ENCODE assay signal across 1 cellular context in the genomic region with DNA sequence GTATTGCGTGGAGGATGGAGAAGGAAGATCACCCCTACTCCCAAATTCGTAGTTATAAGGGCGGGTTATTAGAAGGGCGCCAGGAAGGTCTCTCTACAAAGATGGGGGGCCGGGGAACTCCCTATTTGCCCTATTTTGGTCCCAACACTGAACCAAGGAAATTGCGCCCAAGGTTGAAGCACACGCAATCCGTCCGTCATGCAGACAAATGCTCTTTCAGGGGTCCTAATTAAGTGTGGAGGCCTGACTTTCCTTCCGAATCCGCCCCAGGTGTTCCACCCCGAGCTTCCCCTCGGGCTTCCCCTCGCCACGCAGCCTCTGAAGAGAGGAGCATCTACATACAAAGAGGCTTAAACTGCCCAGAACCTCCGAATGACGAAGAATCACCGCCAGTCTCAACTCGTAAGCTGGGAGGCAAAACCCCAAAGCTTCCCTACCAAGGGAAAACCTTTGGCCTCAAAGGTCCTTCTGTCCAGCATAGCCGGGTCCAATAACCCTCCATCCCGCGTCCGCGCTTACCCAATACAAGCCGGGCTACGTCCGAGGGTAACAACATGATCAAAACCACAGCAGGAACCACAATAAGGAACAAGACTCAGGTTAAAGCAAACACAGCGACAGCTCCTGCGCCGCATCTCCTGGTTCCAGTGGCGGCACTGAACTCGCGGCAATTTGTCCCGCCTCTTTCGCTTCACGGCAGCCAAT.
A peak's percentile ranks its signal among the peaks of the same experiment; 100 is the strongest.
TF ChIP-seq lines count a peak whose summit lies in the region.

A gene (minus strand): TSS at position 658 of the 705 bp plus-strand sequence. CDS start 102 bp downstream, at position 556.

TF ChIP-seq in K562, 482 proteins besides CTCF, POLR2A, EP300 and RAD21 (continued from another document and continues in another):
- TF ChIP-seq, protein P1, sequence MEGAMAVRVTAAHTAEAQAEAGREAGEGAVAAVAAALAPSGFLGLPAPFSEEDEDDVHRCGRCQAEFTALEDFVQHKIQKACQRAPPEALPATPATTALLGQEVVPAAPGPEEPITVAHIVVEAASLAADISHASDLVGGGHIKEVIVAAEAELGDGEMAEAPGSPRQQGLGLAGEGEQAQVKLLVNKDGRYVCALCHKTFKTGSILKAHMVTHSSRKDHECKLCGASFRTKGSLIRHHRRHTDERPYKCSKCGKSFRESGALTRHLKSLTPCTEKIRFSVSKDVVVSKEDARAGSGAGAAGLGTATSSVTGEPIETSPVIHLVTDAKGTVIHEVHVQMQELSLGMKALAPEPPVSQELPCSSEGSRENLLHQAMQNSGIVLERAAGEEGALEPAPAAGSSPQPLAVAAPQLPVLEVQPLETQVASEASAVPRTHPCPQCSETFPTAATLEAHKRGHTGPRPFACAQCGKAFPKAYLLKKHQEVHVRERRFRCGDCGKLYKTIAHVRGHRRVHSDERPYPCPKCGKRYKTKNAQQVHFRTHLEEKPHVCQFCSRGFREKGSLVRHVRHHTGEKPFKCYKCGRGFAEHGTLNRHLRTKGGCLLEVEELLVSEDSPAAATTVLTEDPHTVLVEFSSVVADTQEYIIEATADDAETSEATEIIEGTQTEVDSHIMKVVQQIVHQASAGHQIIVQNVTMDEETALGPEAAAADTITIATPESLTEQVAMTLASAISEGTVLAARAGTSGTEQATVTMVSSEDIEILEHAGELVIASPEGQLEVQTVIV (CRISPR knock-in tag; IDR thresholded peaks at IDR 0.05; ENCODE audit: borderline replicate concordance) = no peak
- TF ChIP-seq, protein P2, sequence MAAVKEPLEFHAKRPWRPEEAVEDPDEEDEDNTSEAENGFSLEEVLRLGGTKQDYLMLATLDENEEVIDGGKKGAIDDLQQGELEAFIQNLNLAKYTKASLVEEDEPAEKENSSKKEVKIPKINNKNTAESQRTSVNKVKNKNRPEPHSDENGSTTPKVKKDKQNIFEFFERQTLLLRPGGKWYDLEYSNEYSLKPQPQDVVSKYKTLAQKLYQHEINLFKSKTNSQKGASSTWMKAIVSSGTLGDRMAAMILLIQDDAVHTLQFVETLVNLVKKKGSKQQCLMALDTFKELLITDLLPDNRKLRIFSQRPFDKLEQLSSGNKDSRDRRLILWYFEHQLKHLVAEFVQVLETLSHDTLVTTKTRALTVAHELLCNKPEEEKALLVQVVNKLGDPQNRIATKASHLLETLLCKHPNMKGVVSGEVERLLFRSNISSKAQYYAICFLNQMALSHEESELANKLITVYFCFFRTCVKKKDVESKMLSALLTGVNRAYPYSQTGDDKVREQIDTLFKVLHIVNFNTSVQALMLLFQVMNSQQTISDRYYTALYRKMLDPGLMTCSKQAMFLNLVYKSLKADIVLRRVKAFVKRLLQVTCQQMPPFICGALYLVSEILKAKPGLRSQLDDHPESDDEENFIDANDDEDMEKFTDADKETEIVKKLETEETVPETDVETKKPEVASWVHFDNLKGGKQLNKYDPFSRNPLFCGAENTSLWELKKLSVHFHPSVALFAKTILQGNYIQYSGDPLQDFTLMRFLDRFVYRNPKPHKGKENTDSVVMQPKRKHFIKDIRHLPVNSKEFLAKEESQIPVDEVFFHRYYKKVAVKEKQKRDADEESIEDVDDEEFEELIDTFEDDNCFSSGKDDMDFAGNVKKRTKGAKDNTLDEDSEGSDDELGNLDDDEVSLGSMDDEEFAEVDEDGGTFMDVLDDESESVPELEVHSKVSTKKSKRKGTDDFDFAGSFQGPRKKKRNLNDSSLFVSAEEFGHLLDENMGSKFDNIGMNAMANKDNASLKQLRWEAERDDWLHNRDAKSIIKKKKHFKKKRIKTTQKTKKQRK (IDR thresholded peaks at IDR 0.05; ENCODE audit: borderline replicate concordance, low read depth, low read length) = no peak
- no peak for TF ChIP-seq ZNF644 (tag; IDR thresholded peaks at IDR 0.05; ENCODE audit: low read depth)
- TF ChIP-seq CBX8 (IDR thresholded peaks at IDR 0.05; ENCODE audit: borderline replicate concordance, extremely low read depth, low read depth, low read length, poor library complexity, severe bottlenecking) = no peak
- no peak for TF ChIP-seq WHSC1 (IDR thresholded peaks at IDR 0.05; ENCODE audit: low read length)
- TF ChIP-seq HDGF (IDR thresholded peaks at IDR 0.05) = no peak
- TF ChIP-seq, protein P3, sequence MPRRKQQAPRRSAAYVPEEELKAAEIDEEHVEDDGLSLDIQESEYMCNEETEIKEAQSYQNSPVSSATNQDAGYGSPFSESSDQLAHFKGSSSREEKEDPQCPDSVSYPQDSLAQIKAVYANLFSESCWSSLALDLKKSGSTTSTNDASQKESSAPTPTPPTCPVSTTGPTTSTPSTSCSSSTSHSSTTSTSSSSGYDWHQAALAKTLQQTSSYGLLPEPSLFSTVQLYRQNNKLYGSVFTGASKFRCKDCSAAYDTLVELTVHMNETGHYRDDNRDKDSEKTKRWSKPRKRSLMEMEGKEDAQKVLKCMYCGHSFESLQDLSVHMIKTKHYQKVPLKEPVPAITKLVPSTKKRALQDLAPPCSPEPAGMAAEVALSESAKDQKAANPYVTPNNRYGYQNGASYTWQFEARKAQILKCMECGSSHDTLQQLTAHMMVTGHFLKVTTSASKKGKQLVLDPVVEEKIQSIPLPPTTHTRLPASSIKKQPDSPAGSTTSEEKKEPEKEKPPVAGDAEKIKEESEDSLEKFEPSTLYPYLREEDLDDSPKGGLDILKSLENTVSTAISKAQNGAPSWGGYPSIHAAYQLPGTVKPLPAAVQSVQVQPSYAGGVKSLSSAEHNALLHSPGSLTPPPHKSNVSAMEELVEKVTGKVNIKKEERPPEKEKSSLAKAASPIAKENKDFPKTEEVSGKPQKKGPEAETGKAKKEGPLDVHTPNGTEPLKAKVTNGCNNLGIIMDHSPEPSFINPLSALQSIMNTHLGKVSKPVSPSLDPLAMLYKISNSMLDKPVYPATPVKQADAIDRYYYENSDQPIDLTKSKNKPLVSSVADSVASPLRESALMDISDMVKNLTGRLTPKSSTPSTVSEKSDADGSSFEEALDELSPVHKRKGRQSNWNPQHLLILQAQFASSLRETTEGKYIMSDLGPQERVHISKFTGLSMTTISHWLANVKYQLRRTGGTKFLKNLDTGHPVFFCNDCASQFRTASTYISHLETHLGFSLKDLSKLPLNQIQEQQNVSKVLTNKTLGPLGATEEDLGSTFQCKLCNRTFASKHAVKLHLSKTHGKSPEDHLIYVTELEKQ (CRISPR knock-in tag; IDR thresholded peaks at IDR 0.05) = no peak
- no peak for TF ChIP-seq ZNF589 (CRISPR knock-in tag; IDR thresholded peaks at IDR 0.05; ENCODE audit: low read depth)
- peak; percentile 96 for TF ChIP-seq ZBTB1 (CRISPR knock-in tag; IDR thresholded peaks at IDR 0.05; ENCODE audit: borderline replicate concordance, low read depth)
- no peak for TF ChIP-seq STAT5B (CRISPR knock-in tag; IDR thresholded peaks at IDR 0.05)
- TF ChIP-seq FIP1L1 (IDR thresholded peaks at IDR 0.05; ENCODE audit: low read depth, low read length, poor library complexity, severe bottlenecking) = no peak
- no peak for TF ChIP-seq MEF2A (IDR thresholded peaks at IDR 0.05; ENCODE audit: control insufficient read depth, low read depth, low read length)
- TF ChIP-seq ZNF184 (CRISPR knock-in tag; IDR thresholded peaks at IDR 0.05) = no peak
- TF ChIP-seq, protein P4, sequence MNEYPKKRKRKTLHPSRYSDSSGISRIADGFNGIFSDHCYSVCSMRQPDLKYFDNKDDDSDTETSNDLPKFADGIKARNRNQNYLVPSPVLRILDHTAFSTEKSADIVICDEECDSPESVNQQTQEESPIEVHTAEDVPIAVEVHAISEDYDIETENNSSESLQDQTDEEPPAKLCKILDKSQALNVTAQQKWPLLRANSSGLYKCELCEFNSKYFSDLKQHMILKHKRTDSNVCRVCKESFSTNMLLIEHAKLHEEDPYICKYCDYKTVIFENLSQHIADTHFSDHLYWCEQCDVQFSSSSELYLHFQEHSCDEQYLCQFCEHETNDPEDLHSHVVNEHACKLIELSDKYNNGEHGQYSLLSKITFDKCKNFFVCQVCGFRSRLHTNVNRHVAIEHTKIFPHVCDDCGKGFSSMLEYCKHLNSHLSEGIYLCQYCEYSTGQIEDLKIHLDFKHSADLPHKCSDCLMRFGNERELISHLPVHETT (CRISPR knock-in tag; conservative IDR thresholded peaks at IDR 0.05 in 1 of 2, IDR thresholded peaks at IDR 0.05 in 1 of 2) = no peak
- TF ChIP-seq, protein P5, sequence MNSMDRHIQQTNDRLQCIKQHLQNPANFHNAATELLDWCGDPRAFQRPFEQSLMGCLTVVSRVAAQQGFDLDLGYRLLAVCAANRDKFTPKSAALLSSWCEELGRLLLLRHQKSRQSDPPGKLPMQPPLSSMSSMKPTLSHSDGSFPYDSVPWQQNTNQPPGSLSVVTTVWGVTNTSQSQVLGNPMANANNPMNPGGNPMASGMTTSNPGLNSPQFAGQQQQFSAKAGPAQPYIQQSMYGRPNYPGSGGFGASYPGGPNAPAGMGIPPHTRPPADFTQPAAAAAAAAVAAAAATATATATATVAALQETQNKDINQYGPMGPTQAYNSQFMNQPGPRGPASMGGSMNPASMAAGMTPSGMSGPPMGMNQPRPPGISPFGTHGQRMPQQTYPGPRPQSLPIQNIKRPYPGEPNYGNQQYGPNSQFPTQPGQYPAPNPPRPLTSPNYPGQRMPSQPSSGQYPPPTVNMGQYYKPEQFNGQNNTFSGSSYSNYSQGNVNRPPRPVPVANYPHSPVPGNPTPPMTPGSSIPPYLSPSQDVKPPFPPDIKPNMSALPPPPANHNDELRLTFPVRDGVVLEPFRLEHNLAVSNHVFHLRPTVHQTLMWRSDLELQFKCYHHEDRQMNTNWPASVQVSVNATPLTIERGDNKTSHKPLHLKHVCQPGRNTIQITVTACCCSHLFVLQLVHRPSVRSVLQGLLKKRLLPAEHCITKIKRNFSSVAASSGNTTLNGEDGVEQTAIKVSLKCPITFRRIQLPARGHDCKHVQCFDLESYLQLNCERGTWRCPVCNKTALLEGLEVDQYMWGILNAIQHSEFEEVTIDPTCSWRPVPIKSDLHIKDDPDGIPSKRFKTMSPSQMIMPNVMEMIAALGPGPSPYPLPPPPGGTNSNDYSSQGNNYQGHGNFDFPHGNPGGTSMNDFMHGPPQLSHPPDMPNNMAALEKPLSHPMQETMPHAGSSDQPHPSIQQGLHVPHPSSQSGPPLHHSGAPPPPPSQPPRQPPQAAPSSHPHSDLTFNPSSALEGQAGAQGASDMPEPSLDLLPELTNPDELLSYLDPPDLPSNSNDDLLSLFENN (IDR thresholded peaks at IDR 0.05; ENCODE audit: low read depth in 2 of 2, low read length in 2 of 2) = no peak
- TF ChIP-seq, protein P6, sequence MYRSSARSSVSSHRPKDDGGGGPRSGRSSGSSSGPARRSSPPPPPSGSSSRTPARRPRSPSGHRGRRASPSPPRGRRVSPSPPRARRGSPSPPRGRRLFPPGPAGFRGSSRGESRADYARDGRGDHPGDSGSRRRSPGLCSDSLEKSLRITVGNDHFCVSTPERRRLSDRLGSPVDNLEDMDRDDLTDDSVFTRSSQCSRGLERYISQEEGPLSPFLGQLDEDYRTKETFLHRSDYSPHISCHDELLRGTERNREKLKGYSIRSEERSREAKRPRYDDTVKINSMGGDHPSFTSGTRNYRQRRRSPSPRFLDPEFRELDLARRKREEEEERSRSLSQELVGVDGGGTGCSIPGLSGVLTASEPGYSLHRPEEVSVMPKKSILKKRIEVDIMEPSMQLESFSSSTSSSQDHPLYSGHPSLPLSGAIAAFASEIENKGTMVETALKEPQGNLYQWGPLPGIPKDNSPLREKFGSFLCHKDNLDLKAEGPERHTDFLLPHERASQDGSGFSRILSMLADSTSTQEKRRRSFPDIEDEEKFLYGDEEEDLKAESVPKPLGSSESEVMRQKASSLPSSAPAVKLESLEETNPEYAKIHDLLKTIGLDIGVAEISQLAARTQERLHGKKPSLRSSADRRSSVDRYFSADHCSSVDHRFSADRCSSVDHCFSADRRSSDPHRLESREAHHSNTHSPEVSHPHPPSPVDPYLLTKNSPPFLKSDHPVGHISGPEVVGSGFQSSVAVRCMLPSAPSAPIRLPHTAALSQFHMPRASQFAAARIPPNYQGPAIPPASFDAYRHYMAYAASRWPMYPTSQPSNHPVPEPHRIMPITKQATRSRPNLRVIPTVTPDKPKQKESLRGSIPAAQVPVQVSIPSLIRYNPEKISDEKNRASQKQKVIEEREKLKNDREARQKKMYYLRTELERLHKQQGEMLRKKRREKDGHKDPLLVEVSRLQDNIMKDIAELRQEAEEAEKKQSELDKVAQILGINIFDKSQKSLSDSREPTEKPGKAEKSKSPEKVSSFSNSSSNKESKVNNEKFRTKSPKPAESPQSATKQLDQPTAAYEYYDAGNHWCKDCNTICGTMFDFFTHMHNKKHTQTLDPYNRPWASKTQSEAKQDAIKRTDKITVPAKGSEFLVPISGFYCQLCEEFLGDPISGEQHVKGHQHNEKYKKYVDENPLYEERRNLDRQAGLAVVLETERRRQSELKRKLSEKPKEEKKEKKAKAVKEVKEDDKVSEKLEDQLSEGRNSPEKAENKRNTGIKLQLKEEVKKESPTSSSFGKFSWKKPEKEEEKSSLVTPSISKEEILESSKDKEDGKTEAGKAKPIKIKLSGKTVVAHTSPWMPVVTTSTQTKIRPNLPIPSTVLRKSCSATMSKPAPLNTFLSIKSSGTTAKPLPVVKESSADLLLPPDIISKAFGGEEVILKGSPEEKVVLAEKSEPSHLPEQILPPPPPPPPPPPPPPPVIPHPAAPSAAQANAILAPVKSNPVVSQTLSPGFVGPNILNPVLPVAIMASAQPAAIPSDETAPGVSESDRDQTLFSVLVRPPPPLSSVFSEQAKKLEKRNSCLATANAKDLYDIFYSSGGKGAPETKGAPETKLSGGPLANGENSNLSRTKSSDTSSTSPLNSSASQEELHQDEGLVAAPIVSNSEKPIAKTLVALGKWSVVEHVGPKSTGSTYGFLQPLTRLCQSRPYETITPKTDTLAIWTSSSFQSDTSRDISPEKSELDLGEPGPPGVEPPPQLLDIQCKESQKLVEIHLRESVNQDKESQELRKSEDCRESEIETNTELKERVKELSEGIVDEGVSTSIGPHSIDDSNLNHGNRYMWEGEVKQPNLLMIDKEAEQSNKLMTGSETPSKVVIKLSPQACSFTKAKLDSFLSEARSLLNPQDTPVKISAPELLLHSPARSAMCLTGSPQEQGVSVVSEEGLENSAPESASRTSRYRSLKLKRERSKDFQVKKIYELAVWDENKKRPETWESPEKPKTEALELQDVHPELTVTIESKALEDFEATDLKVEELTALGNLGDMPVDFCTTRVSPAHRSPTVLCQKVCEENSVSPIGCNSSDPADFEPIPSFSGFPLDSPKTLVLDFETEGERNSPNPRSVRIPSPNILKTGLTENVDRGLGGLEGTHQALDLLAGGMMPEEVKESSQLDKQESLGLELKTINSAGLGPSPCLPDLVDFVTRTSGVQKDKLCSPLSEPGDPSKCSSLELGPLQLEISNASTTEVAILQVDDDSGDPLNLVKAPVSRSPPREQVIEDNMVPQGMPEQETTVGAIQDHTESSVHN (IDR thresholded peaks at IDR 0.05; ENCODE audit: borderline replicate concordance in 1 of 2, low read depth in 1 of 2) = no peak
- TF ChIP-seq SAFB (IDR thresholded peaks at IDR 0.05; ENCODE audit: borderline replicate concordance, low read depth, low read length) = no peak
- no peak for TF ChIP-seq NUFIP1 (IDR thresholded peaks at IDR 0.05; ENCODE audit: partially characterized antibody)
- TF ChIP-seq BDP1 (IDR thresholded peaks at IDR 0.05; ENCODE audit: insufficient read depth, insufficient read length) = no peak
- TF ChIP-seq MECOM (CRISPR knock-in tag; IDR thresholded peaks at IDR 0.05) = no peak
- TF ChIP-seq, protein P7, sequence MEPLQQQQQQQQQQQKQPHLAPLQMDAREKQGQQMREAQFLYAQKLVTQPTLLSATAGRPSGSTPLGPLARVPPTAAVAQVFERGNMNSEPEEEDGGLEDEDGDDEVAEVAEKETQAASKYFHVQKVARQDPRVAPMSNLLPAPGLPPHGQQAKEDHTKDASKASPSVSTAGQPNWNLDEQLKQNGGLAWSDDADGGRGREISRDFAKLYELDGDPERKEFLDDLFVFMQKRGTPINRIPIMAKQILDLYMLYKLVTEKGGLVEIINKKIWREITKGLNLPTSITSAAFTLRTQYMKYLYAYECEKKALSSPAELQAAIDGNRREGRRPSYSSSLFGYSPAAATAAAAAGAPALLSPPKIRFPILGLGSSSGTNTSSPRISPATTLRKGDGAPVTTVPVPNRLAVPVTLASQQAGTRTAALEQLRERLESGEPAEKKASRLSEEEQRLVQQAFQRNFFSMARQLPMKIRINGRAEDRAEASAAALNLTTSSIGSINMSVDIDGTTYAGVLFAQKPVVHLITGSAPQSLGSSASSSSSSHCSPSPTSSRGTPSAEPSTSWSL (CRISPR knock-in tag; IDR thresholded peaks at IDR 0.05; ENCODE audit: borderline replicate concordance) = no peak
- no peak for TF ChIP-seq HIVEP1 (CRISPR knock-in tag; IDR thresholded peaks at IDR 0.05)
- peak; percentile 81 for TF ChIP-seq SAP30 (IDR thresholded peaks at IDR 0.05; ENCODE audit: borderline replicate concordance, insufficient read depth, low read depth, low read length, poor library complexity, severe bottlenecking)
